1 cellular context compared by ENCODE assay signal in the genomic region with DNA sequence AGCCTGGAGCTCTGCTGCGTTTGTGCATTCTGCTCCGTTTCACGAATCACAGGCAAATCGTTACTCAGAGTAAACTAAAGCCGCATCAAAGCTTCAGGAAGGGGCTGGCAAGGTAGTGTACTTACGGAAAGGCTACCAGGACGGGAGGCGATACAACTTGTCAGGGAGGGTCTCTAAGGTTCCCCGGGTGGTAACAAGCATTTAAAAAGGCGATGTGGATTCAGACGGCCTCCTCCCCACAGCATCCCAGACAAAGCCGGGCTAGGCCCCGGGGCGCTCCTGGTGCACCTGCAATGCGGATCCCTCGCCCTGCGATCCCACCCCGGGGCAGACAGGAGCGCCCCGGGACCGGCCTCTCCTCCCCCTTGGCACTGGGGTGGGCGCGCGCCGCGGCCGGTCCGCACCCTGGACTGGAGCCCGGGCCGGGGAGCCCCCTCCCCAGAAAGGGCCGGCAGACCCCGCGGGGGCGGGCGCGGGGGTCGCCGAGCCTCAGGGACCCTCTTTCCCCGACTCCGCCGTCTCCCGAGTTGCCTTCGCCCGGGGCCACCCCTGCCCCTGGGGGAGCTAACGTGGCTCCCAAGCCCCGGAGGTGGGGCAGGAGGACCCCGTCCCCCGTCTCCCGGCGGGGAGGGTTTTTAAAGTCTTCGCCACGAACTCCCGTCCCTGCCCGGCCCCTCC.
A peak's percentile ranks its signal among the peaks of the same experiment; 100 is the strongest.
TF ChIP-seq lines count a peak whose summit lies in the region.

No MANE protein-coding gene starts in this region.

TF ChIP-seq in HepG2, 621 proteins besides CTCF, POLR2A, EP300 and RAD21 (continues in another document):
- TF ChIP-seq GTF3A (CRISPR knock-in tag; conservative IDR thresholded peaks at IDR 0.05), result no peak
- TF ChIP-seq, protein P1, sequence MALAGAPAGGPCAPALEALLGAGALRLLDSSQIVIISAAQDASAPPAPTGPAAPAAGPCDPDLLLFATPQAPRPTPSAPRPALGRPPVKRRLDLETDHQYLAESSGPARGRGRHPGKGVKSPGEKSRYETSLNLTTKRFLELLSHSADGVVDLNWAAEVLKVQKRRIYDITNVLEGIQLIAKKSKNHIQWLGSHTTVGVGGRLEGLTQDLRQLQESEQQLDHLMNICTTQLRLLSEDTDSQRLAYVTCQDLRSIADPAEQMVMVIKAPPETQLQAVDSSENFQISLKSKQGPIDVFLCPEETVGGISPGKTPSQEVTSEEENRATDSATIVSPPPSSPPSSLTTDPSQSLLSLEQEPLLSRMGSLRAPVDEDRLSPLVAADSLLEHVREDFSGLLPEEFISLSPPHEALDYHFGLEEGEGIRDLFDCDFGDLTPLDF (CRISPR knock-in tag; IDR thresholded peaks at IDR 0.05), result no peak
- 0 out of 2 replicates have a peak, but pooled peaks have one; percentile 41 for TF ChIP-seq ZNF790 (CRISPR knock-in tag; IDR thresholded peaks at IDR 0.05; ENCODE audit: borderline replicate concordance)
- 0 out of 2 replicates have a peak, but pooled peaks have one; percentile 17 for TF ChIP-seq ZNF547 (CRISPR knock-in tag; IDR thresholded peaks at IDR 0.05)
- TF ChIP-seq, protein P2, sequence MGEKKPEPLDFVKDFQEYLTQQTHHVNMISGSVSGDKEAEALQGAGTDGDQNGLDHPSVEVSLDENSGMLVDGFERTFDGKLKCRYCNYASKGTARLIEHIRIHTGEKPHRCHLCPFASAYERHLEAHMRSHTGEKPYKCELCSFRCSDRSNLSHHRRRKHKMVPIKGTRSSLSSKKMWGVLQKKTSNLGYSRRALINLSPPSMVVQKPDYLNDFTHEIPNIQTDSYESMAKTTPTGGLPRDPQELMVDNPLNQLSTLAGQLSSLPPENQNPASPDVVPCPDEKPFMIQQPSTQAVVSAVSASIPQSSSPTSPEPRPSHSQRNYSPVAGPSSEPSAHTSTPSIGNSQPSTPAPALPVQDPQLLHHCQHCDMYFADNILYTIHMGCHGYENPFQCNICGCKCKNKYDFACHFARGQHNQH (CRISPR knock-in tag; IDR thresholded peaks at IDR 0.05), result no peak
- TF ChIP-seq ISL2 (CRISPR knock-in tag; IDR thresholded peaks at IDR 0.05), result 0 out of 2 replicates have a peak, but pooled peaks have one; percentile 20
- TF ChIP-seq STAG1 (CRISPR knock-in tag; IDR thresholded peaks at IDR 0.05), result peak; percentile 12; the same call in 1 of the 2 replicates
- no peak for TF ChIP-seq FOXM1 (CRISPR knock-in tag; IDR thresholded peaks at IDR 0.05)
- no peak for TF ChIP-seq NFE2L1 (CRISPR knock-in tag; IDR thresholded peaks at IDR 0.05; ENCODE audit: borderline replicate concordance)
- TF ChIP-seq ZBTB7B (CRISPR knock-in tag; IDR thresholded peaks at IDR 0.05), result peak; percentile 68; the same call in 1 of the 2 replicates
- TF ChIP-seq, protein P3, sequence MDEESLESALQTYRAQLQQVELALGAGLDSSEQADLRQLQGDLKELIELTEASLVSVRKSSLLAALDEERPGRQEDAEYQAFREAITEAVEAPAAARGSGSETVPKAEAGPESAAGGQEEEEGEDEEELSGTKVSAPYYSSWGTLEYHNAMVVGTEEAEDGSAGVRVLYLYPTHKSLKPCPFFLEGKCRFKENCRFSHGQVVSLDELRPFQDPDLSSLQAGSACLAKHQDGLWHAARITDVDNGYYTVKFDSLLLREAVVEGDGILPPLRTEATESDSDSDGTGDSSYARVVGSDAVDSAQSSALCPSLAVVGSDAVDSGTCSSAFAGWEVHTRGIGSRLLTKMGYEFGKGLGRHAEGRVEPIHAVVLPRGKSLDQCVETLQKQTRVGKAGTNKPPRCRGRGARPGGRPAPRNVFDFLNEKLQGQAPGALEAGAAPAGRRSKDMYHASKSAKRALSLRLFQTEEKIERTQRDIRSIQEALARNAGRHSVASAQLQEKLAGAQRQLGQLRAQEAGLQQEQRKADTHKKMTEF (CRISPR knock-in tag; IDR thresholded peaks at IDR 0.05), result peak; percentile 30; the same call in 1 of the 2 replicates
- TF ChIP-seq, protein P4, sequence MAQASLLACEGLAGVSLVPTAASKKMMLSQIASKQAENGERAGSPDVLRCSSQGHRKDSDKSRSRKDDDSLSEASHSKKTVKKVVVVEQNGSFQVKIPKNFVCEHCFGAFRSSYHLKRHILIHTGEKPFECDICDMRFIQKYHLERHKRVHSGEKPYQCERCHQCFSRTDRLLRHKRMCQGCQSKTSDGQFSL (CRISPR knock-in tag; IDR thresholded peaks at IDR 0.05), result no peak
- TF ChIP-seq, protein P5, sequence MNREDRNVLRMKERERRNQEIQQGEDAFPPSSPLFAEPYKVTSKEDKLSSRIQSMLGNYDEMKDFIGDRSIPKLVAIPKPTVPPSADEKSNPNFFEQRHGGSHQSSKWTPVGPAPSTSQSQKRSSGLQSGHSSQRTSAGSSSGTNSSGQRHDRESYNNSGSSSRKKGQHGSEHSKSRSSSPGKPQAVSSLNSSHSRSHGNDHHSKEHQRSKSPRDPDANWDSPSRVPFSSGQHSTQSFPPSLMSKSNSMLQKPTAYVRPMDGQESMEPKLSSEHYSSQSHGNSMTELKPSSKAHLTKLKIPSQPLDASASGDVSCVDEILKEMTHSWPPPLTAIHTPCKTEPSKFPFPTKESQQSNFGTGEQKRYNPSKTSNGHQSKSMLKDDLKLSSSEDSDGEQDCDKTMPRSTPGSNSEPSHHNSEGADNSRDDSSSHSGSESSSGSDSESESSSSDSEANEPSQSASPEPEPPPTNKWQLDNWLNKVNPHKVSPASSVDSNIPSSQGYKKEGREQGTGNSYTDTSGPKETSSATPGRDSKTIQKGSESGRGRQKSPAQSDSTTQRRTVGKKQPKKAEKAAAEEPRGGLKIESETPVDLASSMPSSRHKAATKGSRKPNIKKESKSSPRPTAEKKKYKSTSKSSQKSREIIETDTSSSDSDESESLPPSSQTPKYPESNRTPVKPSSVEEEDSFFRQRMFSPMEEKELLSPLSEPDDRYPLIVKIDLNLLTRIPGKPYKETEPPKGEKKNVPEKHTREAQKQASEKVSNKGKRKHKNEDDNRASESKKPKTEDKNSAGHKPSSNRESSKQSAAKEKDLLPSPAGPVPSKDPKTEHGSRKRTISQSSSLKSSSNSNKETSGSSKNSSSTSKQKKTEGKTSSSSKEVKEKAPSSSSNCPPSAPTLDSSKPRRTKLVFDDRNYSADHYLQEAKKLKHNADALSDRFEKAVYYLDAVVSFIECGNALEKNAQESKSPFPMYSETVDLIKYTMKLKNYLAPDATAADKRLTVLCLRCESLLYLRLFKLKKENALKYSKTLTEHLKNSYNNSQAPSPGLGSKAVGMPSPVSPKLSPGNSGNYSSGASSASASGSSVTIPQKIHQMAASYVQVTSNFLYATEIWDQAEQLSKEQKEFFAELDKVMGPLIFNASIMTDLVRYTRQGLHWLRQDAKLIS (CRISPR knock-in tag; IDR thresholded peaks at IDR 0.05), result no peak
- TF ChIP-seq AGO2 (optimal IDR thresholded peaks at IDR 0.05; ENCODE audit: low read depth, low read length), result peak; percentile 17
- TF ChIP-seq KDM2A (CRISPR knock-in tag; IDR thresholded peaks at IDR 0.05; ENCODE audit: borderline replicate concordance, low read depth), result peak; percentile 52; the same call in 1 of the 2 replicates
- TF ChIP-seq MED13 (CRISPR knock-in tag; IDR thresholded peaks at IDR 0.05), result no peak
- TF ChIP-seq HOXA3 (CRISPR knock-in tag; IDR thresholded peaks at IDR 0.05), result peak; percentile 19; the same call in 1 of the 2 replicates
- 0 out of 2 replicates have a peak, but pooled peaks have one; percentile 34 for TF ChIP-seq ZNF232 (CRISPR knock-in tag; IDR thresholded peaks at IDR 0.05; ENCODE audit: borderline replicate concordance)
- TF ChIP-seq ETV6 (CRISPR knock-in tag; conservative IDR thresholded peaks at IDR 0.05), result no peak
- no peak for TF ChIP-seq TCF7L2 (IDR thresholded peaks at IDR 0.05; ENCODE audit: low read depth, low read length)
- TF ChIP-seq JUND (CRISPR knock-in tag; IDR thresholded peaks at IDR 0.05), result no peak
- TF ChIP-seq ZNF205 (CRISPR knock-in tag; IDR thresholded peaks at IDR 0.05), result no peak
- TF ChIP-seq TCF7 (IDR thresholded peaks at IDR 0.05; ENCODE audit: low read depth), result 0 out of 2 replicates have a peak, but pooled peaks have one; percentile 11
- no peak for TF ChIP-seq HNF4G (IDR thresholded peaks at IDR 0.05; ENCODE audit: borderline replicate concordance, low read depth, low read length)
- 0 out of 2 replicates have a peak, but pooled peaks have one; percentile 5 for TF ChIP-seq HNF4G (CRISPR knock-in tag; IDR thresholded peaks at IDR 0.05; ENCODE audit: borderline replicate concordance, low read depth)
- TF ChIP-seq, protein P6, sequence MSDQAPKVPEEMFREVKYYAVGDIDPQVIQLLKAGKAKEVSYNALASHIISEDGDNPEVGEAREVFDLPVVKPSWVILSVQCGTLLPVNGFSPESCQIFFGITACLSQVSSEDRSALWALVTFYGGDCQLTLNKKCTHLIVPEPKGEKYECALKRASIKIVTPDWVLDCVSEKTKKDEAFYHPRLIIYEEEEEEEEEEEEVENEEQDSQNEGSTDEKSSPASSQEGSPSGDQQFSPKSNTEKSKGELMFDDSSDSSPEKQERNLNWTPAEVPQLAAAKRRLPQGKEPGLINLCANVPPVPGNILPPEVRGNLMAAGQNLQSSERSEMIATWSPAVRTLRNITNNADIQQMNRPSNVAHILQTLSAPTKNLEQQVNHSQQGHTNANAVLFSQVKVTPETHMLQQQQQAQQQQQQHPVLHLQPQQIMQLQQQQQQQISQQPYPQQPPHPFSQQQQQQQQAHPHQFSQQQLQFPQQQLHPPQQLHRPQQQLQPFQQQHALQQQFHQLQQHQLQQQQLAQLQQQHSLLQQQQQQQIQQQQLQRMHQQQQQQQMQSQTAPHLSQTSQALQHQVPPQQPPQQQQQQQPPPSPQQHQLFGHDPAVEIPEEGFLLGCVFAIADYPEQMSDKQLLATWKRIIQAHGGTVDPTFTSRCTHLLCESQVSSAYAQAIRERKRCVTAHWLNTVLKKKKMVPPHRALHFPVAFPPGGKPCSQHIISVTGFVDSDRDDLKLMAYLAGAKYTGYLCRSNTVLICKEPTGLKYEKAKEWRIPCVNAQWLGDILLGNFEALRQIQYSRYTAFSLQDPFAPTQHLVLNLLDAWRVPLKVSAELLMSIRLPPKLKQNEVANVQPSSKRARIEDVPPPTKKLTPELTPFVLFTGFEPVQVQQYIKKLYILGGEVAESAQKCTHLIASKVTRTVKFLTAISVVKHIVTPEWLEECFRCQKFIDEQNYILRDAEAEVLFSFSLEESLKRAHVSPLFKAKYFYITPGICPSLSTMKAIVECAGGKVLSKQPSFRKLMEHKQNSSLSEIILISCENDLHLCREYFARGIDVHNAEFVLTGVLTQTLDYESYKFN (CRISPR knock-in tag; conservative IDR thresholded peaks at IDR 0.05), result no peak
- peak; percentile 75 for TF ChIP-seq HNRNPLL (IDR thresholded peaks at IDR 0.05; ENCODE audit: low read depth, low read length, poor library complexity, severe bottlenecking)
- TF ChIP-seq EEA1 (CRISPR knock-in tag; IDR thresholded peaks at IDR 0.05; ENCODE audit: borderline replicate concordance), result no peak
- TF ChIP-seq FOXO1 (CRISPR knock-in tag; IDR thresholded peaks at IDR 0.05), result peak; percentile 42; the same call in 1 of the 2 replicates
- TF ChIP-seq NR2C2 (CRISPR knock-in tag; IDR thresholded peaks at IDR 0.05; ENCODE audit: borderline replicate concordance), result no peak
- TF ChIP-seq THAP11 (CRISPR knock-in tag; IDR thresholded peaks at IDR 0.05), result peak; percentile 19; the same call in 1 of the 2 replicates
- peak; percentile 17; the same call in 1 of the 2 replicates for TF ChIP-seq KDM5B (CRISPR knock-in tag; IDR thresholded peaks at IDR 0.05; ENCODE audit: borderline replicate concordance)
- no peak for TF ChIP-seq MAFF (IDR thresholded peaks at IDR 0.05; ENCODE audit: low read depth, low read length)
- 0 out of 2 replicates have a peak, but pooled peaks have one; percentile 31 for TF ChIP-seq MXD4 (CRISPR knock-in tag; IDR thresholded peaks at IDR 0.05)
- no peak for TF ChIP-seq TEAD3 (CRISPR knock-in tag; optimal IDR thresholded peaks at IDR 0.05; ENCODE audit: borderline replicate concordance)
- TF ChIP-seq, protein P7, sequence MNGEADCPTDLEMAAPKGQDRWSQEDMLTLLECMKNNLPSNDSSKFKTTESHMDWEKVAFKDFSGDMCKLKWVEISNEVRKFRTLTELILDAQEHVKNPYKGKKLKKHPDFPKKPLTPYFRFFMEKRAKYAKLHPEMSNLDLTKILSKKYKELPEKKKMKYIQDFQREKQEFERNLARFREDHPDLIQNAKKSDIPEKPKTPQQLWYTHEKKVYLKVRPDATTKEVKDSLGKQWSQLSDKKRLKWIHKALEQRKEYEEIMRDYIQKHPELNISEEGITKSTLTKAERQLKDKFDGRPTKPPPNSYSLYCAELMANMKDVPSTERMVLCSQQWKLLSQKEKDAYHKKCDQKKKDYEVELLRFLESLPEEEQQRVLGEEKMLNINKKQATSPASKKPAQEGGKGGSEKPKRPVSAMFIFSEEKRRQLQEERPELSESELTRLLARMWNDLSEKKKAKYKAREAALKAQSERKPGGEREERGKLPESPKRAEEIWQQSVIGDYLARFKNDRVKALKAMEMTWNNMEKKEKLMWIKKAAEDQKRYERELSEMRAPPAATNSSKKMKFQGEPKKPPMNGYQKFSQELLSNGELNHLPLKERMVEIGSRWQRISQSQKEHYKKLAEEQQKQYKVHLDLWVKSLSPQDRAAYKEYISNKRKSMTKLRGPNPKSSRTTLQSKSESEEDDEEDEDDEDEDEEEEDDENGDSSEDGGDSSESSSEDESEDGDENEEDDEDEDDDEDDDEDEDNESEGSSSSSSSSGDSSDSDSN (CRISPR knock-in tag; IDR thresholded peaks at IDR 0.05), result peak; percentile 63
- TF ChIP-seq, protein P8, sequence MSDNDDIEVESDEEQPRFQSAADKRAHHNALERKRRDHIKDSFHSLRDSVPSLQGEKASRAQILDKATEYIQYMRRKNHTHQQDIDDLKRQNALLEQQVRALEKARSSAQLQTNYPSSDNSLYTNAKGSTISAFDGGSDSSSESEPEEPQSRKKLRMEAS (IDR thresholded peaks at IDR 0.05), result peak; percentile 42; the same call in 1 of the 2 replicates
